Comparison of ENCODE assay signal across 8 cellular contexts in the genomic region with DNA sequence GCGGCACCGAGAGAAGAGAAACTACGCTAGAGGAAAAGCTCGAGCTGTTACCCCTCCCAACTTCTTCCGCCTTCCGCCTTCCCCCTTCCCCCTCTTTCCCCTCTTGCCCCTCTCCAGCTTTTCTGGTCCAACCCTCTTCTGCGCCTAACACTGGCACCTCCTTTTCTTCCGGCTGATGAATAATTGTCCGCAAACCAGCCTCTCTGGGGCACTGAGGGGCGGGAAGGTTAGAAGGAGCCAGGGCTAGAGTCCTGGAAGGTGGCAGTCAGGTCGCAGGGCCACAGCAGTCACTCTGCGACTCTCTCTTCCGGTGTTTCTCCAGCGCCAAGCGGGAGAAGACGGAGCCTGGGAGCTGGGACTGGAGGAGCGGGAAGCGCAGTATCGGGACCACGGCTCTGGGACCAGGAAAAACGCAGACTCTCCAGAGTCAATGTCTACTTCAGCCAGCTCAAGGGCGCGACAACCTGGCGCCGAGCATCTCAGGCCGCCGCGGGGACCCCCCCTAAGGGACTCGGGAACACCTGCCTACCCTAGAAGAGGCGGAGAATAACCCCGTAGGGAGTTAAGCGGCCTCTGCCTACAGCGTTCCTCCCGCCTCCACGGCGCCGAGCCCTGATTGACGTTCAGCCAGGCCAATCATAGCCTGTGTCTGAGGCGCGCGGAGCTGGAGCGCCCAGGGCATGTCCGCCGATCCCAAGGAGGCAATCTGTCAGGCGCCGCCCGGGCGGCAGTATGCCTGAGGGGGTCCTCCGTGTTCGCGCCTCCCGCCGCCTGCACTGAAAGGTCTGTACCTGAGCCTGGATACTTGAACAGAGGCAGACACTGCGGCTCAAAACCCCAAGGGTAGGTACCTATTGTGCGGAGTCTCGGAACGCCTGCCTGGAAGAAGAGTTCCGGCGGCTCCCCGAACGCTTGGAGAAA. TPM values are rescaled to one million over a fixed set of nuclear protein-coding genes. Genes with fewer than 3 reads are reported as not detected.
DNase-seq lines count a peak whose midpoint lies in the region; ATAC-seq and TF ChIP-seq lines count a peak whose summit lies in the region.

No MANE protein-coding gene starts in this region.

- no peaks in the 10 kb centered on the region for H3K36me3 ChIP-seq in spleen

- no peaks in the 10 kb centered on the region for H3K9me3 ChIP-seq in AG04450 (ENCODE audit: control insufficient read depth, insufficient read depth, low read length)
- H3K9me3 ChIP-seq in spleen: no peaks in the 10 kb centered on the region

- H3K4me3 ChIP-seq in AG04450 (ENCODE audit: low read depth, low read length): peak overlapping the region; percentile 77
- peak overlapping the region; percentile 78 for H3K4me3 ChIP-seq in WI38 (ENCODE audit: low read depth, low read length)
- H3K4me3 ChIP-seq in cardiac fibroblast (replicated peaks in 1 of 2; ENCODE audit: low read depth in 2 of 2, low read length in 2 of 2): peak overlapping the region; percentile 72 to 86
- peak overlapping the region; percentile 65 to 90 (median 80) for H3K4me3 ChIP-seq in spleen

- intact Hi-C loops in spleen (cut with DNase I; ENCODE audit: low total_unique reads): loop anchor here (10.0 kb wide), 1 partner anchor 50 kb away; a partner anchor contains a TSS

- peak in 2 of 3 donors; percentile 2 to 3 for TF ChIP-seq POLR2A in spleen (IDR thresholded peaks at IDR 0.05)

- POLR2A ChIA-PET in AG04450 (lab: Yijun Ruan, JAX): interaction anchor here (0.7 to 1.6 kb wide), 4 partner anchors 76 to 90 kb away, joined by 3 to 63 read pairs (median 3); a partner anchor contains a TSS

- H3K4me1 ChIP-seq in spleen: peaks cover 8 to 66% (median 41%) of the 10 kb centered on the region in 6 donors

- WGBS in spleen, 5 donors: 0 to 1% (median 0%) methylated on average over 46 to 61 of the region's 61 CpGs

- CTCF ChIA-PET in AG04450 (lab: Charles Lee): interaction anchor here (0.5 to 3.0 kb wide), 10 partner anchors 8 to 1495 kb away, joined by 3 to 16 read pairs (median 6); a partner anchor contains a TSS

- DNase-seq in AG04450 (ENCODE audit: low read depth, low spot score) (peak; percentile 77), NCI-H2196 treated with DMSO at 0.1 percent for 48 hours (lab: John Stamatoyannopoulos, UW; ENCODE audit: unreplicated experiment) (peak; percentile 87), cardiac fibroblast (ENCODE audit: low read depth in 2 of 2) (peak; percentile 93 to 94), inferior parietal cortex (ENCODE audit: extremely low spot score) (peak; percentile 93), spleen (peak; percentile 98)

- H3K27ac ChIP-seq in AG04450 (ENCODE audit: low read depth, low read length) (peak overlapping the region; percentile 66), spleen (peak overlapping the region; percentile 71 to 96 (median 94))

- ATAC-seq in GM18907 (IDR thresholded peaks at IDR 0.05; ENCODE audit: unreplicated experiment): peak; percentile 96
- ATAC-seq in HG03139 (IDR thresholded peaks at IDR 0.05; ENCODE audit: unreplicated experiment): peak; percentile 80

- no peaks in the 10 kb centered on the region for H3K27me3 ChIP-seq in AG04450 (ENCODE audit: control insufficient read depth, insufficient read depth, low read length)
- H3K27me3 ChIP-seq in spleen (replicated peaks in 1 of 7): no peaks in the 10 kb centered on the region

- TF ChIP-seq CTCF in AG04450 (IDR thresholded peaks at IDR 0.05; ENCODE audit: low read depth, low read length): no peak
- no peak for TF ChIP-seq CTCF in WI38 (IDR thresholded peaks at IDR 0.05; ENCODE audit: low read depth, low read length)
- TF ChIP-seq CTCF in cardiac fibroblast (IDR thresholded peaks at IDR 0.05; ENCODE audit: low read depth, low read length): no peak
- peak in 2 of 11 experiments; percentile 8 to 22 for TF ChIP-seq CTCF in spleen (IDR thresholded peaks at IDR 0.05 in 8 of 11, conservative IDR thresholded peaks at IDR 0.05 in 3 of 11)

RNA-seq across cellular contexts. Expression of a gene that starts 40.4 kb away (rescaled TPM):
- polyA plus RNA-seq in AG04450 (2011; rRNA removed) (34.8 and 38.4 TPM in 2 replicates), spleen (100 to 1,000 TPM; 172 to 328 (median 204) TPM)
- 16.8 and 20.6 TPM in 2 replicates for polyA minus RNA-seq in AG04450 (2011; rRNA and poly(A)+ RNA removed)
- total RNA-seq in spleen: 100 to 1,000 TPM; 141 to 206 (median 169) TPM

RNA-seq across cellular contexts. Expression of a gene that starts 40.8 kb away (rescaled TPM):
- polyA plus RNA-seq in AG04450 (2011; rRNA removed) (38.6 and 43.6 TPM in 2 replicates), spleen (100 to 1,000 TPM in 2 of 3 donors, 10 to 100 TPM in 1; 98.5 to 154 (median 133) TPM)
- polyA minus RNA-seq in AG04450 (2011; rRNA and poly(A)+ RNA removed): 36.4 and 45.8 TPM in 2 replicates
- 100 to 1,000 TPM; 108 to 172 (median 147) TPM for total RNA-seq in spleen

RNA-seq across cellular contexts. Expression of a gene that starts 46.5 kb away (rescaled TPM):
- polyA plus RNA-seq in AG04450 (2011; rRNA removed): 0.07 and 0.12 TPM in 2 replicates
- not detected in 2 replicates for polyA minus RNA-seq in AG04450 (2011; rRNA and poly(A)+ RNA removed)
- total RNA-seq in spleen: 100 to 1,000 TPM; 124 to 178 (median 144) TPM
- polyA plus RNA-seq in spleen: 100 to 1,000 TPM; 158 to 226 (median 209) TPM

RNA-seq across cellular contexts. Expression of a gene that starts 50.5 kb away (rescaled TPM):
- polyA plus RNA-seq in AG04450 (2011; rRNA removed): 62.0 and 70.0 TPM in 2 replicates
- polyA minus RNA-seq in AG04450 (2011; rRNA and poly(A)+ RNA removed): 25.3 and 28.0 TPM in 2 replicates
- 100 to 1,000 TPM; 109 to 156 (median 147) TPM for total RNA-seq in spleen
- polyA plus RNA-seq in spleen: 100 to 1,000 TPM; 248 to 288 (median 279) TPM

RNA-seq across cellular contexts. Expression of a gene that starts 55.8 kb away (rescaled TPM):
- polyA plus RNA-seq in AG04450 (2011; rRNA removed) (15.3 and 15.4 TPM in 2 replicates), spleen (10 to 100 TPM; 26.4 to 40.9 (median 34.0) TPM)
- polyA minus RNA-seq in AG04450 (2011; rRNA and poly(A)+ RNA removed): 39.9 and 55.3 TPM in 2 replicates
- total RNA-seq in spleen: 100 to 1,000 TPM in 1 of 7 donors, 10 to 100 TPM in 6; 33.0 to 106 (median 77.9) TPM

Comparison
In these comparisons a context has a peak if more than half of its experiments do, and no peak if none do; other contexts are left out.
1. Peak in every context shown above with its lines: DNase-seq, ATAC-seq, H3K4me3 ChIP-seq and H3K27ac ChIP-seq.
2. RNA of a gene that starts 46.5 kb away (polyA plus RNA-seq): 158 to 226 TPM in spleen; 0.07 to 0.12 TPM in AG04450; every median in the first group is over 100 times any median in the second.